ENCODE assay signal across 8 cellular contexts in the genomic region with DNA sequence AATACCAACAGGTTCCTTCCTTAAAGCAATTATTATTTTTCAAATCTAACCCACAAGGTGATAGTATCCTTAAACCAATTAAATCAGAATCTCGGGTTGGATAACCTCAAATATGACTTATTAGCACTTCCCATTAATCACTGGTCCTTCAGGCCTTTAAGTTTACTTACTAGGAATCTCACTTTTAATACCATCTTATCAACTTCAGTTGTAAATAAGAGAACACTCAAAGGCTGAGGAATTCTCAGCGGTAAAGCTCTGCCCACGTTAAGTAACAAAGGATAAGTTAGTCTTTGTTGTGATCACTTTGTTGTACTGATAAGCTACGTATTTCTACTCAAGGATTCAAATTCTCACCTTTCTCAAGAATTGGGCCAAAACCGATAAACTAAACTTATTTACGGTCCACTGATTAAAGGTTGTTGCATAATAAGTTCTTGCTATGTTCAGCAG.
DNase-seq lines count a peak whose midpoint lies in the region; ATAC-seq, FAIRE-seq and TF ChIP-seq lines count a peak whose summit lies in the region.

No MANE protein-coding gene starts in this region.

- TF ChIP-seq CTCF in Calu3 (IDR thresholded peaks at IDR 0.05; ENCODE audit: unreplicated experiment) (no peak), neutrophil (IDR thresholded peaks at IDR 0.05) (no peak), D721Med (IDR thresholded peaks at IDR 0.05; ENCODE audit: insufficient read depth, missing control alignments) (no peak)

- CTCF ChIA-PET in Calu3 (lab: Charles Lee): interaction anchor here (0.6 to 2.9 kb wide), 3 partner anchors 60 to 1868 kb away, joined by 3 to 10 read pairs (median 4); a partner anchor contains a TSS

- ATAC-seq in effector memory CD8-positive, alpha-beta T cell (replicated peaks): no peak
- no peak for ATAC-seq in GM21360 (IDR thresholded peaks at IDR 0.05; ENCODE audit: unreplicated experiment)

- peaks cover 55% of the 10 kb centered on the region for H3K36me3 Mint-ChIP-seq in Calu3 (ENCODE audit: insufficient read depth, unreplicated experiment)
- H3K36me3 Mint-ChIP-seq in effector memory CD8-positive, alpha-beta T cell (ENCODE audit: insufficient read depth): peaks cover 20% of the 10 kb centered on the region

- H3K4me1 ChIP-seq in NT2/D1 (ENCODE audit: insufficient read depth, insufficient read length) (no peaks in the 10 kb centered on the region), neutrophil (ENCODE audit: control insufficient read depth in 1 of 2, insufficient read depth in 1 of 2, low read depth in 1 of 2, low read length in 1 of 2) (peaks cover 31 to 38% of the 10 kb centered on the region in 2 experiments)

- DNase-seq in Calu3: no peak
- DNase-seq in NT2/D1 (ENCODE audit: low read depth, low spot score): no peak
- DNase-seq in effector memory CD8-positive, alpha-beta T cell: no peak
- DNase-seq in NCI-H526 (lab: John Stamatoyannopoulos, UW): no peak
- no peak for DNase-seq in D721Med (ENCODE audit: insufficient read length, low spot score)
- no peak for DNase-seq in AG08396 (ENCODE audit: low spot score)

- no peaks in the 10 kb centered on the region for H3K9me3 Mint-ChIP-seq in Calu3 (ENCODE audit: low read depth, unreplicated experiment)
- no peaks in the 10 kb centered on the region for H3K9me3 Mint-ChIP-seq in effector memory CD8-positive, alpha-beta T cell

- FAIRE-seq in D721Med (lab: Jason Lieb, UNC): no peak

- no TSS peak for BruUV-seq in Calu3 (replicated peaks; lab: Mats Ljungman, UMichigan)

- peak overlapping the region; percentile 70 for H3K27ac ChIP-seq in neutrophil

- H3K9me3 ChIP-seq in NT2/D1 (ENCODE audit: insufficient read depth, low read length) (peaks cover 12% of the 10 kb centered on the region; the same call in 1 of the 2 replicates), neutrophil (no peaks in the 10 kb centered on the region)

- H3K36me3 ChIP-seq in NT2/D1 (ENCODE audit: insufficient read depth, insufficient read length, low read length) (peaks cover 5% of the 10 kb centered on the region), neutrophil (peaks cover 20% of the 10 kb centered on the region)

- H3K27me3 ChIP-seq in NT2/D1 (ENCODE audit: insufficient read depth, insufficient read length) (no peaks in the 10 kb centered on the region), neutrophil (no peaks in the 10 kb centered on the region)

- H3K4me1 Mint-ChIP-seq in Calu3 (ENCODE audit: low read depth, unreplicated experiment): peaks cover 23% of the 10 kb centered on the region
- peaks cover 21 to 28% of the 10 kb centered on the region in 2 donors for H3K4me1 Mint-ChIP-seq in effector memory CD8-positive, alpha-beta T cell (ENCODE audit: low read depth in 2 of 2)

- peak overlapping the region; percentile 87 for H3K4me3 Mint-ChIP-seq in Calu3 (ENCODE audit: low read depth, unreplicated experiment)
- H3K4me3 Mint-ChIP-seq in effector memory CD8-positive, alpha-beta T cell: peak overlapping the region; percentile 83 to 87

- intact Hi-C loops in Calu3 (cut with micrococcal nuclease; ENCODE audit: unreplicated experiment): loop anchor here (10.0 kb wide), 1 partner anchor 525 kb away; no protein-coding TSS in a partner anchor

- H3K27ac Mint-ChIP-seq in Calu3 (ENCODE audit: unreplicated experiment): peak overlapping the region; percentile 96
- H3K27ac Mint-ChIP-seq in effector memory CD8-positive, alpha-beta T cell: peak overlapping the region; percentile 94

- no peaks in the 10 kb centered on the region for H3K27me3 Mint-ChIP-seq in Calu3 (ENCODE audit: unreplicated experiment)
- no peaks in the 10 kb centered on the region for H3K27me3 Mint-ChIP-seq in effector memory CD8-positive, alpha-beta T cell

- H3K4me3 ChIP-seq in NT2/D1 (ENCODE audit: insufficient read length, low read depth) (peak overlapping the region; percentile 66), neutrophil (ENCODE audit: low read depth in 1 of 2, low read length in 1 of 2) (peak overlapping the region; percentile 64 to 65)

- H3K9ac ChIP-seq in NT2/D1 (ENCODE audit: insufficient read length, low read depth): peak overlapping the region; percentile 90
